In genomic region chr18:805008-805754, GRCh38 we compare ENCODE assay signal across 7 cellular contexts. TPM values are rescaled to one million over a fixed set of nuclear protein-coding genes. Genes with fewer than 3 reads are reported as not detected.
DNase-seq lines count a peak whose midpoint lies in the region; ATAC-seq and TF ChIP-seq lines count a peak whose summit lies in the region.

No MANE protein-coding gene starts in this region.

- H3K36me3 Mint-ChIP-seq in T-helper 17 cell (ENCODE audit: low read depth) (no peaks in the 10 kb centered on the region), nephron (ENCODE audit: low read depth) (no peaks in the 10 kb centered on the region)

- no peaks in the 10 kb centered on the region for H3K9me3 Mint-ChIP-seq in nephron

- H3K27me3 Mint-ChIP-seq in T-helper 17 cell (peaks cover 4% of the 10 kb centered on the region), nephron (ENCODE audit: low read depth) (no peaks in the 10 kb centered on the region)

- ATAC-seq in GM18870 (IDR thresholded peaks at IDR 0.05; ENCODE audit: unreplicated experiment) (peak; percentile 35), GM21825 (IDR thresholded peaks at IDR 0.05; ENCODE audit: unreplicated experiment) (peak; percentile 31), T-helper 17 cell (no peak)

- no peaks in the 10 kb centered on the region for H3K9me3 ChIP-seq in T-helper 17 cell (ENCODE audit: control insufficient read depth, low read length, poor library complexity, severe bottlenecking)

- H3K4me3 Mint-ChIP-seq in T-helper 17 cell: peak overlapping the region; percentile 33
- no peak overlapping the region for H3K4me3 Mint-ChIP-seq in nephron

- H3K27ac Mint-ChIP-seq in T-helper 17 cell (peak overlapping the region; percentile 32), nephron (peak overlapping the region; percentile 26 to 37 (median 27))

- DNase-seq in T-helper 17 cell: no peak
- DNase-seq in amygdala (lab: John Stamatoyannopoulos, UW): no peak
- DNase-seq in COLO829 (ENCODE audit: low spot score): no peak
- no peak for DNase-seq in T-helper 9 cell

- H3K4me1 Mint-ChIP-seq in T-helper 17 cell: peaks cover 32% of the 10 kb centered on the region
- peaks cover 54% of the 10 kb centered on the region for H3K4me1 Mint-ChIP-seq in nephron

- no peak for TF ChIP-seq CTCF in nephron (IDR thresholded peaks at IDR 0.05; ENCODE audit: unreplicated experiment in 3 of 3)

RNA-seq across cellular contexts. Expression of gene YES1, which starts 6.9 kb away (rescaled TPM):
- total RNA-seq in T-helper 17 cell: 1 to 10 TPM; 6.9 to 7.1 TPM
